ENCODE assay signal across 22 cellular contexts in the genomic region with DNA sequence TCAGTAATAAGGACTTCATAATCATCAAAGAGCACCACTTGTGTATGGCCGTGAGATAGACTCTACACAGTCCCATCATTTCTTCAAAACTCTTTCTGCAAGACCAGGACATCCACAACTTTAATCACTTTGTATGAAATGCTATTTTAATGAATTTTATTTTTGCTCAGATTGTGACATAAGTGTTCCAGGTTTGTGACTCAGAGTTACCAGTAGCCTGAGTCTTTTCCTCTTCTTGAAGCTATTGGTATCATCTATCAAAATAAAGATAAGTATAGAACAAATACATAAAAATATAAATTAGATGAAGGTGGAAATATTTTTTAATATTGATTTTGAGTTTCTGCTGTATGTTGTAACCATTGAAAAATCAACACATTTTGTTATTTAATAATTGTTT. TPM values are rescaled to one million over a fixed set of nuclear protein-coding genes. Genes with fewer than 3 reads are reported as not detected.
DNase-seq lines count a peak whose midpoint lies in the region; ATAC-seq and FAIRE-seq lines count a peak whose summit lies in the region.
"Had no signal": no experiment of that assay in that cellular context is flagged by ENCODE, and none has a peak within 500 bp of the region (broad histone marks: within the 10 kb centered on the region; RNA-seq: fewer than 3 reads in every experiment).

No MANE protein-coding gene starts in this region.

- peaks cover 9% of the 10 kb centered on the region; the same call in 1 of the 2 replicates for H3K36me3 ChIP-seq in SJSA1

- H3K4me3 ChIP-seq in SJSA1, result no peak overlapping the region

- peak; percentile 72 for FAIRE-seq in G401.6 (lab: Jason Lieb, UNC)
- FAIRE-seq: GM19239, HepG2 had no signal

- DNase-seq in SJSA1 (ENCODE audit: low read depth in 1 of 2, low spot score in 2 of 2) (no peak), epithelial cell of prostate (ENCODE audit: low read depth, low spot score) (no peak), SK-N-DZ (ENCODE audit: low spot score) (no peak)
- no peak for DNase-seq in stimulated activated CD4-positive, alpha-beta T cell treated with anti-CD3 and anti-CD28 coated beads, Interleukin-4, amount 100 ng/mL, for 1 hour
- DNase-seq in activated CD4-positive, alpha-beta T cell treated with anti-CD3 and anti-CD28 coated beads, Interleukin-2, amount 50 U/mL, for 4 hours, result no peak
- DNase-seq: COR-L47, DMS 273 treated with DMSO at 0.1 percent for 48 hours, DND-41, GF-D8, GOT3, KG1, NCI-H187, NCI-H2107, NCI-H226, NCI-H524, RPMI8226 had no signal

- peak overlapping the region; percentile 96 for H3K27ac ChIP-seq in SJSA1
- H3K27ac ChIP-seq in epithelial cell of prostate, result peak overlapping the region; percentile 65

- ATAC-seq in HG02973 (IDR thresholded peaks at IDR 0.05; ENCODE audit: unreplicated experiment), result no peak
- ATAC-seq: HepG2, PC-3 had no signal

- H3K27me3 ChIP-seq in SJSA1 (replicated peaks), result no peaks in the 10 kb centered on the region

- H3K9me3 ChIP-seq in SJSA1 (replicated peaks), result no peaks in the 10 kb centered on the region

- peaks cover 48% of the 10 kb centered on the region for H3K4me1 ChIP-seq in SJSA1 (replicated peaks)

RNA-seq across cellular contexts. Expression of a gene that starts 16.6 kb away (rescaled TPM):
- total RNA-seq in SJSA1 (2014; rRNA removed; shearing (Covaris generic)), result not detected in 2 replicates
- not detected in 2 replicates for polyA plus RNA-seq in SK-N-DZ (2014; cell fraction: cytosol; rRNA removed)
- polyA plus RNA-seq in SK-N-DZ (2014; cell fraction: nucleus; rRNA removed), result 0.22 TPM in 1 of 2 replicates, not detected in the other
- total RNA-seq: PC-3 had no signal
- polyA plus RNA-seq: CD14-positive monocyte had no signal
